ENCODE assay signal across 2 cellular contexts in genomic region chr9:131349881-131350563, GRCh38.
TF ChIP-seq lines count a peak whose summit lies in the region.

No MANE protein-coding gene starts in this region.

TF ChIP-seq in GM23338, 12 proteins besides CTCF, POLR2A, EP300 and RAD21:
- TF ChIP-seq, protein P1, sequence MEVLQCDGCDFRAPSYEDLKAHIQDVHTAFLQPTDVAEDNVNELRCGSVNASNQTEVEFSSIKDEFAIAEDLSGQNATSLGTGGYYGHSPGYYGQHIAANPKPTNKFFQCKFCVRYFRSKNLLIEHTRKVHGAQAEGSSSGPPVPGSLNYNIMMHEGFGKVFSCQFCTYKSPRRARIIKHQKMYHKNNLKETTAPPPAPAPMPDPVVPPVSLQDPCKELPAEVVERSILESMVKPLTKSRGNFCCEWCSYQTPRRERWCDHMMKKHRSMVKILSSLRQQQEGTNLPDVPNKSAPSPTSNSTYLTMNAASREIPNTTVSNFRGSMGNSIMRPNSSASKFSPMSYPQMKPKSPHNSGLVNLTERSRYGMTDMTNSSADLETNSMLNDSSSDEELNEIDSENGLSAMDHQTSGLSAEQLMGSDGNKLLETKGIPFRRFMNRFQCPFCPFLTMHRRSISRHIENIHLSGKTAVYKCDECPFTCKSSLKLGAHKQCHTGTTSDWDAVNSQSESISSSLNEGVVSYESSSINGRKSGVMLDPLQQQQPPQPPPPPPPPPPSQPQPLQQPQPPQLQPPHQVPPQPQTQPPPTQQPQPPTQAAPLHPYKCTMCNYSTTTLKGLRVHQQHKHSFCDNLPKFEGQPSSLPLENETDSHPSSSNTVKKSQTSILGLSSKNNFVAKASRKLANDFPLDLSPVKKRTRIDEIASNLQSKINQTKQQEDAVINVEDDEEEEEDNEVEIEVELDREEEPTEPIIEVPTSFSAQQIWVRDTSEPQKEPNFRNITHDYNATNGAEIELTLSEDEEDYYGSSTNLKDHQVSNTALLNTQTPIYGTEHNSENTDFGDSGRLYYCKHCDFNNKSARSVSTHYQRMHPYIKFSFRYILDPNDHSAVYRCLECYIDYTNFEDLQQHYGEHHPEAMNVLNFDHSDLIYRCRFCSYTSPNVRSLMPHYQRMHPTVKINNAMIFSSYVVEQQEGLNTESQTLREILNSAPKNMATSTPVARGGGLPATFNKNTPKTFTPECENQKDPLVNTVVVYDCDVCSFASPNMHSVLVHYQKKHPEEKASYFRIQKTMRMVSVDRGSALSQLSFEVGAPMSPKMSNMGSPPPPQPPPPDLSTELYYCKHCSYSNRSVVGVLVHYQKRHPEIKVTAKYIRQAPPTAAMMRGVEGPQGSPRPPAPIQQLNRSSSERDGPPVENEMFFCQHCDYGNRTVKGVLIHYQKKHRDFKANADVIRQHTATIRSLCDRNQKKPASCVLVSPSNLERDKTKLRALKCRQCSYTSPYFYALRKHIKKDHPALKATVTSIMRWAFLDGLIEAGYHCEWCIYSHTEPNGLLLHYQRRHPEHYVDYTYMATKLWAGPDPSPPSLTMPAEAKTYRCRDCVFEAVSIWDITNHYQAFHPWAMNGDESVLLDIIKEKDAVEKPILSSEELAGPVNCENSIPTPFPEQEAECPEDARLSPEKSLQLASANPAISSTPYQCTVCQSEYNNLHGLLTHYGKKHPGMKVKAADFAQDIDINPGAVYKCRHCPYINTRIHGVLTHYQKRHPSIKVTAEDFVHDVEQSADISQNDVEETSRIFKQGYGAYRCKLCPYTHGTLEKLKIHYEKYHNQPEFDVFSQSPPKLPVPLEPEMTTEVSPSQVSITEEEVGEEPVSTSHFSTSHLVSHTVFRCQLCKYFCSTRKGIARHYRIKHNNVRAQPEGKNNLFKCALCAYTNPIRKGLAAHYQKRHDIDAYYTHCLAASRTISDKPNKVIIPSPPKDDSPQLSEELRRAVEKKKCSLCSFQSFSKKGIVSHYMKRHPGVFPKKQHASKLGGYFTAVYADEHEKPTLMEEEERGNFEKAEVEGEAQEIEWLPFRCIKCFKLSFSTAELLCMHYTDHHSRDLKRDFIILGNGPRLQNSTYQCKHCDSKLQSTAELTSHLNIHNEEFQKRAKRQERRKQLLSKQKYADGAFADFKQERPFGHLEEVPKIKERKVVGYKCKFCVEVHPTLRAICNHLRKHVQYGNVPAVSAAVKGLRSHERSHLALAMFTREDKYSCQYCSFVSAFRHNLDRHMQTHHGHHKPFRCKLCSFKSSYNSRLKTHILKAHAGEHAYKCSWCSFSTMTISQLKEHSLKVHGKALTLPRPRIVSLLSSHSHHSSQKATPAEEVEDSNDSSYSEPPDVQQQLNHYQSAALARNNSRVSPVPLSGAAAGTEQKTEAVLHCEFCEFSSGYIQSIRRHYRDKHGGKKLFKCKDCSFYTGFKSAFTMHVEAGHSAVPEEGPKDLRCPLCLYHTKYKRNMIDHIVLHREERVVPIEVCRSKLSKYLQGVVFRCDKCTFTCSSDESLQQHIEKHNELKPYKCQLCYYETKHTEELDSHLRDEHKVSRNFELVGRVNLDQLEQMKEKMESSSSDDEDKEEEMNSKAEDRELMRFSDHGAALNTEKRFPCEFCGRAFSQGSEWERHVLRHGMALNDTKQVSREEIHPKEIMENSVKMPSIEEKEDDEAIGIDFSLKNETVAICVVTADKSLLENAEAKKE (CRISPR knock-in tag; IDR thresholded peaks at IDR 0.05) = no peak
- TF ChIP-seq POLR2AphosphoS5 (IDR thresholded peaks at IDR 0.05; ENCODE audit: low read depth) (peak; percentile 39; the same call in 1 of the 2 replicates), ETS1 (IDR thresholded peaks at IDR 0.05) (peak; percentile 53; the same call in 1 of the 2 replicates)

TF ChIP-seq in K562, 482 proteins besides CTCF, POLR2A, EP300 and RAD21 (continued from another document and continues in another):
- no peak for TF ChIP-seq ZNF212 (CRISPR knock-in tag; IDR thresholded peaks at IDR 0.05)
- no peak for TF ChIP-seq CGGBP1 (CRISPR knock-in tag; IDR thresholded peaks at IDR 0.05)
- TF ChIP-seq KAT7 (CRISPR knock-in tag; IDR thresholded peaks at IDR 0.05; ENCODE audit: borderline replicate concordance) = no peak
- TF ChIP-seq POLR2B (IDR thresholded peaks at IDR 0.05; ENCODE audit: low read depth, partially characterized antibody) = no peak
- TF ChIP-seq NFRKB (IDR thresholded peaks at IDR 0.05; ENCODE audit: low read depth) = no peak
- TF ChIP-seq TAF1 (IDR thresholded peaks at IDR 0.05; ENCODE audit: control insufficient read depth, extremely low read depth, insufficient read depth, low read length, severe bottlenecking) = no peak
- TF ChIP-seq, protein P2, sequence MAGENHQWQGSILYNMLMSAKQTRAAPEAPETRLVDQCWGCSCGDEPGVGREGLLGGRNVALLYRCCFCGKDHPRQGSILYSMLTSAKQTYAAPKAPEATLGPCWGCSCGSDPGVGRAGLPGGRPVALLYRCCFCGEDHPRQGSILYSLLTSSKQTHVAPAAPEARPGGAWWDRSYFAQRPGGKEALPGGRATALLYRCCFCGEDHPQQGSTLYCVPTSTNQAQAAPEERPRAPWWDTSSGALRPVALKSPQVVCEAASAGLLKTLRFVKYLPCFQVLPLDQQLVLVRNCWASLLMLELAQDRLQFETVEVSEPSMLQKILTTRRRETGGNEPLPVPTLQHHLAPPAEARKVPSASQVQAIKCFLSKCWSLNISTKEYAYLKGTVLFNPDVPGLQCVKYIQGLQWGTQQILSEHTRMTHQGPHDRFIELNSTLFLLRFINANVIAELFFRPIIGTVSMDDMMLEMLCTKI (IDR thresholded peaks at IDR 0.05; ENCODE audit: partially characterized antibody) = no peak
- TF ChIP-seq PYGO2 (tag; IDR thresholded peaks at IDR 0.05) = no peak
- no peak for TF ChIP-seq E2F3 (CRISPR knock-in tag; IDR thresholded peaks at IDR 0.05)
- no peak for TF ChIP-seq NFYB (IDR thresholded peaks at IDR 0.05; ENCODE audit: extremely low read depth, insufficient read length)
- TF ChIP-seq ZNF282 (CRISPR knock-in tag; IDR thresholded peaks at IDR 0.05) = no peak
- TF ChIP-seq CLOCK (CRISPR knock-in tag; IDR thresholded peaks at IDR 0.05; ENCODE audit: borderline replicate concordance) = no peak
- TF ChIP-seq PTRF (tag; IDR thresholded peaks at IDR 0.05) = no peak
- TF ChIP-seq, protein P3, sequence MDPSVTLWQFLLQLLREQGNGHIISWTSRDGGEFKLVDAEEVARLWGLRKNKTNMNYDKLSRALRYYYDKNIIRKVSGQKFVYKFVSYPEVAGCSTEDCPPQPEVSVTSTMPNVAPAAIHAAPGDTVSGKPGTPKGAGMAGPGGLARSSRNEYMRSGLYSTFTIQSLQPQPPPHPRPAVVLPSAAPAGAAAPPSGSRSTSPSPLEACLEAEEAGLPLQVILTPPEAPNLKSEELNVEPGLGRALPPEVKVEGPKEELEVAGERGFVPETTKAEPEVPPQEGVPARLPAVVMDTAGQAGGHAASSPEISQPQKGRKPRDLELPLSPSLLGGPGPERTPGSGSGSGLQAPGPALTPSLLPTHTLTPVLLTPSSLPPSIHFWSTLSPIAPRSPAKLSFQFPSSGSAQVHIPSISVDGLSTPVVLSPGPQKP (CRISPR knock-in tag; IDR thresholded peaks at IDR 0.05) = no peak
- no peak for TF ChIP-seq SREBF1 (IDR thresholded peaks at IDR 0.05; ENCODE audit: borderline replicate concordance, low read depth, low read length)
- no peak for TF ChIP-seq ZNF431 (CRISPR knock-in tag; IDR thresholded peaks at IDR 0.05)
- TF ChIP-seq, protein P4, sequence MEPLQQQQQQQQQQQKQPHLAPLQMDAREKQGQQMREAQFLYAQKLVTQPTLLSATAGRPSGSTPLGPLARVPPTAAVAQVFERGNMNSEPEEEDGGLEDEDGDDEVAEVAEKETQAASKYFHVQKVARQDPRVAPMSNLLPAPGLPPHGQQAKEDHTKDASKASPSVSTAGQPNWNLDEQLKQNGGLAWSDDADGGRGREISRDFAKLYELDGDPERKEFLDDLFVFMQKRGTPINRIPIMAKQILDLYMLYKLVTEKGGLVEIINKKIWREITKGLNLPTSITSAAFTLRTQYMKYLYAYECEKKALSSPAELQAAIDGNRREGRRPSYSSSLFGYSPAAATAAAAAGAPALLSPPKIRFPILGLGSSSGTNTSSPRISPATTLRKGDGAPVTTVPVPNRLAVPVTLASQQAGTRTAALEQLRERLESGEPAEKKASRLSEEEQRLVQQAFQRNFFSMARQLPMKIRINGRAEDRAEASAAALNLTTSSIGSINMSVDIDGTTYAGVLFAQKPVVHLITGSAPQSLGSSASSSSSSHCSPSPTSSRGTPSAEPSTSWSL (CRISPR knock-in tag; IDR thresholded peaks at IDR 0.05; ENCODE audit: borderline replicate concordance) = no peak
- TF ChIP-seq GABPA (tag; conservative IDR thresholded peaks at IDR 0.05; ENCODE audit: low read depth) = no peak
- TF ChIP-seq NR1H2 (CRISPR knock-in tag; IDR thresholded peaks at IDR 0.05) = no peak
- TF ChIP-seq ZNF444 (CRISPR knock-in tag; IDR thresholded peaks at IDR 0.05) = no peak
- no peak for TF ChIP-seq TCF7 (IDR thresholded peaks at IDR 0.05; ENCODE audit: borderline replicate concordance)
- TF ChIP-seq ELF4 (CRISPR knock-in tag; IDR thresholded peaks at IDR 0.05) = no peak
- TF ChIP-seq TCF15 (CRISPR knock-in tag; IDR thresholded peaks at IDR 0.05) = no peak
- TF ChIP-seq, protein P5, sequence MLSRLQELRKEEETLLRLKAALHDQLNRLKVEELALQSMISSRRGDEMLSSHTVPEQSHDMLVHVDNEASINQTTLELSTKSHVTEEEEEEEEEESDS (CRISPR knock-in tag; IDR thresholded peaks at IDR 0.05) = no peak
- no peak for TF ChIP-seq NFIX (CRISPR knock-in tag; IDR thresholded peaks at IDR 0.05; ENCODE audit: low read depth)
- TF ChIP-seq HINFP (tag; conservative IDR thresholded peaks at IDR 0.05; ENCODE audit: low read depth) = no peak
- no peak for TF ChIP-seq YBX1 (IDR thresholded peaks at IDR 0.05)
- TF ChIP-seq RBFOX2 (IDR thresholded peaks at IDR 0.05; ENCODE audit: low read depth, low read length) = peak; percentile 38; the same call in 1 of the 2 replicates
- TF ChIP-seq ZNF384 (IDR thresholded peaks at IDR 0.05; ENCODE audit: low read depth, low read length) = no peak
- peak; percentile 49; the same call in 1 of the 2 replicates for TF ChIP-seq POLR2G (IDR thresholded peaks at IDR 0.05; ENCODE audit: low read depth, low read length)
- TF ChIP-seq ZNF766 (CRISPR knock-in tag; conservative IDR thresholded peaks at IDR 0.05) = no peak
- TF ChIP-seq EZH2 (IDR thresholded peaks at IDR 0.05; ENCODE audit: borderline replicate concordance, low read depth, low read length) = no peak
- peak; percentile 70 for TF ChIP-seq ZFX (CRISPR knock-in tag; IDR thresholded peaks at IDR 0.05)
- TF ChIP-seq, protein P6, sequence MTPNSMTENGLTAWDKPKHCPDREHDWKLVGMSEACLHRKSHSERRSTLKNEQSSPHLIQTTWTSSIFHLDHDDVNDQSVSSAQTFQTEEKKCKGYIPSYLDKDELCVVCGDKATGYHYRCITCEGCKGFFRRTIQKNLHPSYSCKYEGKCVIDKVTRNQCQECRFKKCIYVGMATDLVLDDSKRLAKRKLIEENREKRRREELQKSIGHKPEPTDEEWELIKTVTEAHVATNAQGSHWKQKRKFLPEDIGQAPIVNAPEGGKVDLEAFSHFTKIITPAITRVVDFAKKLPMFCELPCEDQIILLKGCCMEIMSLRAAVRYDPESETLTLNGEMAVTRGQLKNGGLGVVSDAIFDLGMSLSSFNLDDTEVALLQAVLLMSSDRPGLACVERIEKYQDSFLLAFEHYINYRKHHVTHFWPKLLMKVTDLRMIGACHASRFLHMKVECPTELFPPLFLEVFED (CRISPR knock-in tag; conservative IDR thresholded peaks at IDR 0.05) = no peak
- no peak for TF ChIP-seq RAD51 (IDR thresholded peaks at IDR 0.05; ENCODE audit: borderline replicate concordance, low read depth)
- no peak for TF ChIP-seq DPF2 (IDR thresholded peaks at IDR 0.05)
- no peak for TF ChIP-seq ZNF3 (CRISPR knock-in tag; IDR thresholded peaks at IDR 0.05)
- no peak for TF ChIP-seq PRPF4 (IDR thresholded peaks at IDR 0.05; ENCODE audit: insufficient read depth, low read depth, low read length, poor library complexity, severe bottlenecking)
- no peak for TF ChIP-seq SMAD2 (IDR thresholded peaks at IDR 0.05; ENCODE audit: low read depth, low read length)
- no peak for TF ChIP-seq WHSC1 (IDR thresholded peaks at IDR 0.05; ENCODE audit: low read length)
- TF ChIP-seq ZNF76 (CRISPR knock-in tag; IDR thresholded peaks at IDR 0.05; ENCODE audit: borderline replicate concordance) = no peak
